In the genomic region with DNA sequence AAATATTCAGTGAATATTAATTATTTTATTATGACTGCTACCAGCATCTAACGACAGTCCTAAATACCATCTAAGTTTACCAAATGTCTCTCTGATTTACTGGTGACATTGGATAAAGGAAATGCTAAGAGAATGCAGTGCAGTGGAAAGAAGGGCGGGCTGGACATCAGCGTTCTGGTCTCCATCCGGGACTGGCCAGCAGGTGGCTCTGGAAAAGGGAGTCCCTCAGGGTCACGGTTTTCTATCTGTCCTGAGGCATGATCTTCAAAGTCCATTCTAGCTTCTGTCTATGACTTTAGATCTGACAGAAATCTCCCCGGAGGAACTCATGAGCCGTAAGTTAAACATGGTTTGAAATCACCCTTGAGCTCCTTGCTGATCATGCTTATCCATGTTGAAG, we compare ENCODE assay signal across 1 cellular context.
TF ChIP-seq lines count a peak whose summit lies in the region.

No MANE protein-coding gene starts in this region.

TF ChIP-seq in HCT116, 20 proteins besides CTCF, POLR2A, EP300 and RAD21 (continued from another document):
- TF ChIP-seq REST (IDR thresholded peaks at IDR 0.05; ENCODE audit: low read depth): no peak
- TF ChIP-seq ATF3 (IDR thresholded peaks at IDR 0.05): no peak
- no peak for TF ChIP-seq CBX3 (IDR thresholded peaks at IDR 0.05; ENCODE audit: low read depth)
- TF ChIP-seq FOSL1 (IDR thresholded peaks at IDR 0.05; ENCODE audit: low read depth): no peak
- no peak for TF ChIP-seq JUND (IDR thresholded peaks at IDR 0.05)
